In genomic region chr9:92762781-92763708, GRCh38 we compare ENCODE assay signal across 1 cellular context.
TF ChIP-seq lines count a peak whose summit lies in the region.

No MANE protein-coding gene starts in this region.

TF ChIP-seq in IMR-90, 13 proteins besides CTCF, POLR2A, EP300 and RAD21 (continued from another document):
- TF ChIP-seq SMC3 (IDR thresholded peaks at IDR 0.05; ENCODE audit: low read depth, low read length): no peak
- TF ChIP-seq USF2 (IDR thresholded peaks at IDR 0.05; ENCODE audit: low read depth, low read length): no peak
